In the genomic region with DNA sequence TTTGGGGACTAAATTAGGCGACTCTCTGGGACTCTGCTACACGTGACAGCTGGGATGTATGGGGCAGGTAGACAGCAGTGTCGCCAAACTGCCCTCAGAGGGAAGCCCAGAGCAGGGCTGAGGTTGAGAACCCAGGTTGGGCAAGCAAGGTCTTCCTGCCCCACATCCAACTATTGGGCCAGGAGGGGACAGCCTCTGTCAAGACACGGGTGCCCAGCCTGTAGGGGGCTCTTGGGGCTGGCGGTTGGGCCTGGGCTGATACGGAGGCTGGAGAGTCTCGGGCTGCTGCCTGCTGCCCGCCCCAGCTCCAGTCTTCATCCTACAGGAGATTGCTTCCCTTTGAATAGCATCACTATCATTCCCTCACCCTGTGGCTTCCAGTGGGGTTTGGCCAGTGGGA, we compare ENCODE assay signal across 21 cellular contexts.
"Had no signal": no experiment of that assay in that cellular context is flagged by ENCODE, and none has a peak within 500 bp of the region (broad histone marks: within the 10 kb centered on the region; RNA-seq: fewer than 3 reads in every experiment).

No MANE protein-coding gene starts in this region.

- H3K36me3 Mint-ChIP-seq: immature natural killer cell, natural killer cell had no signal

- DNase-seq: activated B cell treated with CpG ODN at 0.5 μM for 24 hours; activated CD4-positive, alpha-beta memory T cell treated with anti-CD3 and anti-CD28 coated beads, Interleukin-2, amount 10 ng/mL, durations not matched to agents 7 days and 5 days; activated CD4-positive, alpha-beta T cell treated with anti-CD3 and anti-CD28 coated beads for 4 hours; activated naive CD4-positive, alpha-beta T cell treated with Interleukin-2 at 50 U/mL for 16 hours; activated T-cell treated with anti-CD3 and anti-CD28 coated beads, Interleukin-2, amount 50 U/mL, for 1 hour; brain microvascular endothelial cell; colonic mucosa; erythroblast; foreskin melanocyte; glutamatergic neuron; immature natural killer cell; left colon; lower lobe of right lung; natural killer cell; retina; stimulated activated CD4-positive, alpha-beta T cell treated with anti-CD3 and anti-CD28 coated beads, Interleukin-2, amount 100 ng/mL, for 24 hours; stimulated activated naive CD4-positive, alpha-beta T cell treated with Interleukin-2 at 50 U/mL for 16 hours; thyroid gland had no signal

- H3K9me3 ChIP-seq: colonic mucosa, lower lobe of right lung, thyroid gland had no signal

- H3K27me3 ChIP-seq: colonic mucosa, thyroid gland had no signal

- H3K27ac ChIP-seq: brain microvascular endothelial cell, colonic mucosa, lower lobe of right lung, thyroid gland had no signal

- ATAC-seq: activated T-helper 17 cell treated with anti-CD3 and anti-CD28 coated beads, Interleukin-2, amount 50 U/mL, for 72 hours; left colon; lower lobe of right lung; natural killer cell had no signal

- H3K27ac Mint-ChIP-seq: activated B cell treated with CpG ODN at 0.5 μM for 24 hours; activated CD4-positive, alpha-beta memory T cell treated with anti-CD3 and anti-CD28 coated beads, Interleukin-2, amount 10 ng/mL, durations not matched to agents 7 days and 5 days; activated T-helper 17 cell treated with anti-CD3 and anti-CD28 coated beads, Interleukin-2, amount 50 U/mL, for 72 hours; immature natural killer cell; natural killer cell; T-helper 2 cell treated with Interferon-gamma antibody and Interleukin-4, amounts not matched to agents 5 μg/mL and 100 μg/mL, for 36 hours had no signal

- H3K4me1 ChIP-seq: colonic mucosa, lower lobe of right lung, thyroid gland had no signal

- H3K9me3 Mint-ChIP-seq: activated B cell treated with CpG ODN at 0.5 μM for 24 hours; activated CD4-positive, alpha-beta memory T cell treated with anti-CD3 and anti-CD28 coated beads, Interleukin-2, amount 10 ng/mL, durations not matched to agents 7 days and 5 days; activated T-helper 17 cell treated with anti-CD3 and anti-CD28 coated beads, Interleukin-2, amount 50 U/mL, for 72 hours; central memory CD8-positive, alpha-beta T cell; immature natural killer cell; natural killer cell; T-helper 2 cell treated with Interferon-gamma antibody and Interleukin-4, amounts not matched to agents 5 μg/mL and 100 μg/mL, for 36 hours had no signal

- H3K4me1 Mint-ChIP-seq: activated B cell treated with CpG ODN at 0.5 μM for 24 hours; activated CD4-positive, alpha-beta memory T cell treated with anti-CD3 and anti-CD28 coated beads, Interleukin-2, amount 10 ng/mL, durations not matched to agents 7 days and 5 days; activated T-helper 17 cell treated with anti-CD3 and anti-CD28 coated beads, Interleukin-2, amount 50 U/mL, for 72 hours; central memory CD8-positive, alpha-beta T cell; immature natural killer cell; natural killer cell had no signal

- H3K4me3 Mint-ChIP-seq: activated B cell treated with CpG ODN at 0.5 μM for 24 hours; activated CD4-positive, alpha-beta memory T cell treated with anti-CD3 and anti-CD28 coated beads, Interleukin-2, amount 10 ng/mL, durations not matched to agents 7 days and 5 days; activated T-helper 17 cell treated with anti-CD3 and anti-CD28 coated beads, Interleukin-2, amount 50 U/mL, for 72 hours; central memory CD8-positive, alpha-beta T cell; immature natural killer cell; natural killer cell; T-helper 2 cell treated with Interferon-gamma antibody and Interleukin-4, amounts not matched to agents 5 μg/mL and 100 μg/mL, for 36 hours had no signal

- H3K4me3 ChIP-seq: colonic mucosa, lower lobe of right lung, thyroid gland had no signal

- H3K36me3 ChIP-seq: brain microvascular endothelial cell, colonic mucosa, lower lobe of right lung, thyroid gland had no signal
